In the genomic region with DNA sequence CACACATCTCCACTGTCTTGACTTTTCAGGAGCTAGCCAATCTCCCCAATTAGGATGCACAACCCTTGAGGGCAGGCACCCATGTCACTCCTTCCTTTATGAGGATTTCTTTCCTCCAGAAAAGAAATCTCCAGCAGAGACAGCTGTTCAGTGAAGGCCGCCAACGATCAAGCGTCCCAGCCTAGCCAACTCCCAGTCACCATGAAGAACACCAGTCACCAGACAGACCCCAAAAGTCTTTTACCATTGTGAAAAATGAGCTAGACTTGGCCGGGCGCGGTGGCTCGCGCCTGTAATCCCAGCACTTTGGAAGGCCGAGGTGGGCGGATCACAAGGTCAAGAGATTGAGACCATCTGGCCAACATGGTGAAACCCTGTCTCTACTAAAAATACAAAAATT, we compare ENCODE assay signal across 4 cellular contexts. TPM values are rescaled to one million over a fixed set of nuclear protein-coding genes. Genes with fewer than 3 reads are reported as not detected.
"Had no signal": no experiment of that assay in that cellular context is flagged by ENCODE, and none has a peak within 500 bp of the region (broad histone marks: within the 10 kb centered on the region; RNA-seq: fewer than 3 reads in every experiment).

No MANE protein-coding gene starts in this region.

RNA-seq across cellular contexts. Expression of a gene that starts 7.7 kb away (rescaled TPM):
- total RNA-seq: H4, HFFc6, HT1080 had no signal

RNA-seq across cellular contexts. Expression of a gene that starts 17.2 kb away (rescaled TPM):
- polyA plus RNA-seq: IgD-negative memory B cell had no signal
